Comparison of ENCODE assay signal across 8 cellular contexts in genomic region chr5:177454397-177455035, GRCh38. TPM values are rescaled to one million over a fixed set of nuclear protein-coding genes. Genes with fewer than 3 reads are reported as not detected.
DNase-seq lines count a peak whose midpoint lies in the region; ATAC-seq and TF ChIP-seq lines count a peak whose summit lies in the region.

No MANE protein-coding gene starts in this region.

- peaks cover 39% of the 10 kb centered on the region for H3K36me3 ChIP-seq in DOHH2 (ENCODE audit: control insufficient read depth, low read length)

- H3K79me2 ChIP-seq in DOHH2 (ENCODE audit: control insufficient read depth, low read length) = peaks cover 13% of the 10 kb centered on the region

- H4K20me1 ChIP-seq in DOHH2 (ENCODE audit: control insufficient read depth, insufficient read depth, low read depth, low read length) = peaks cover 10% of the 10 kb centered on the region; the same call in 1 of the 2 replicates

- peak overlapping the region; percentile 100 for H3K4me2 ChIP-seq in DOHH2 (ENCODE audit: low read length)

- H3K9me3 Mint-ChIP-seq in nephron = no peaks in the 10 kb centered on the region

- TF ChIP-seq CTCF in DOHH2 (IDR thresholded peaks at IDR 0.05; ENCODE audit: low read depth, low read length, poor library complexity, severe bottlenecking) (peak; percentile 75), fibroblast of the aortic adventitia (IDR thresholded peaks at IDR 0.05; ENCODE audit: insufficient read depth, low read length) (peak; percentile 64), nephron (IDR thresholded peaks at IDR 0.05; ENCODE audit: unreplicated experiment in 3 of 3) (peak; percentile 85 to 94 (median 93))

- H3F3A ChIP-seq in DOHH2 (ENCODE audit: control insufficient read depth, insufficient read depth) = peaks cover 17% of the 10 kb centered on the region

- peak overlapping the region in 1 of 3 experiments; percentile 58 for H3K27ac Mint-ChIP-seq in nephron

- in situ Hi-C loops in KBM-7 (cut with MboI; ENCODE audit: low pct_unique_long_range_greater_than_20kb, low sequenced_read_pairs) = no loop called here

- peak overlapping the region; percentile 83 for H3K4me3 ChIP-seq in DOHH2 (ENCODE audit: low read length)
- H3K4me3 ChIP-seq in fibroblast of the aortic adventitia (ENCODE audit: low read depth, low read length) = peak overlapping the region; percentile 39

- DNase-seq in KBM-7 (peak; percentile 95), RPMI8226 (peak; percentile 94), fibroblast of the aortic adventitia (ENCODE audit: low read depth) (peak; percentile 84)
- peak; percentile 89 for DNase-seq in activated effector memory CD4-positive, alpha-beta T cell treated with Interleukin-2 at 50 U/mL for 16 hours
- peak; percentile 98 for DNase-seq in stimulated activated naive CD8-positive, alpha-beta T cell treated with anti-CD3 and anti-CD28 coated beads, Interleukin-15, Interleukin-2, amounts not matched to agents 100 U/mL and 50 U/mL, for 24 hours

- no peaks in the 10 kb centered on the region for H3K9me3 ChIP-seq in DOHH2 (ENCODE audit: control insufficient read depth, insufficient read depth, low read length)

- peaks cover 5% of the 10 kb centered on the region for H3K27me3 Mint-ChIP-seq in nephron (ENCODE audit: low read depth)

- H3K4me3 Mint-ChIP-seq in nephron = peak overlapping the region; percentile 73 to 92 (median 90)

- H3K4me1 ChIP-seq in DOHH2 (ENCODE audit: control insufficient read depth, low read length) = peaks cover 29% of the 10 kb centered on the region

- H3K36me3 Mint-ChIP-seq in nephron (ENCODE audit: low read depth) = peaks cover 14% of the 10 kb centered on the region

- H3K4me1 Mint-ChIP-seq in nephron = peaks cover 24% of the 10 kb centered on the region

- peak; percentile 48 for ATAC-seq in GM21723 (IDR thresholded peaks at IDR 0.05; ENCODE audit: unreplicated experiment)
- ATAC-seq in stimulated activated naive CD8-positive, alpha-beta T cell treated with anti-CD3 and anti-CD28 coated beads, Interleukin-15, Interleukin-2, amounts not matched to agents 100 U/mL and 50 U/mL, for 24 hours = peak; percentile 55

- H3K27me3 ChIP-seq in DOHH2 (ENCODE audit: control insufficient read depth, low read length) = no peaks in the 10 kb centered on the region

- no peaks in the 10 kb centered on the region for H3K9me2 ChIP-seq in DOHH2 (replicated peaks; ENCODE audit: control insufficient read depth, low read length)

- H3K27ac ChIP-seq in DOHH2 (ENCODE audit: low read depth, low read length) = peak overlapping the region; percentile 83

RNA-seq across cellular contexts. Expression of gene PRR7, which starts 7.9 kb away (rescaled TPM):
- total RNA-seq in fibroblast of the aortic adventitia (ENCODE audit: low replicate concordance) = 2.2 and 8.8 TPM in 2 replicates

RNA-seq across cellular contexts. Expression of gene DBN1, which starts 18.9 kb away (rescaled TPM):
- total RNA-seq in fibroblast of the aortic adventitia (ENCODE audit: low replicate concordance) = 151 and 188 TPM in 2 replicates

RNA-seq across cellular contexts. Expression of gene GRK6, which starts 28.0 kb away (rescaled TPM):
- 9.3 and 15.7 TPM in 2 replicates for total RNA-seq in fibroblast of the aortic adventitia (ENCODE audit: low replicate concordance)

RNA-seq across cellular contexts. Expression of gene PDLIM7, which starts 42.9 kb away (rescaled TPM):
- total RNA-seq in fibroblast of the aortic adventitia (ENCODE audit: low replicate concordance) = 13.7 and 91.4 TPM in 2 replicates

RNA-seq across cellular contexts. Expression of gene F12, which starts 45.2 kb away (rescaled TPM):
- 0.27 and 1.4 TPM in 2 replicates for total RNA-seq in fibroblast of the aortic adventitia (ENCODE audit: low replicate concordance)

Comparison
In these comparisons a context has a peak if more than half of its experiments do, and no peak if none do; other contexts are left out.
1. Peak in every context shown above with its lines: DNase-seq, ATAC-seq, H3K4me3 ChIP-seq and H3K27ac ChIP-seq.